8 cellular contexts compared by ENCODE assay signal in the genomic region with DNA sequence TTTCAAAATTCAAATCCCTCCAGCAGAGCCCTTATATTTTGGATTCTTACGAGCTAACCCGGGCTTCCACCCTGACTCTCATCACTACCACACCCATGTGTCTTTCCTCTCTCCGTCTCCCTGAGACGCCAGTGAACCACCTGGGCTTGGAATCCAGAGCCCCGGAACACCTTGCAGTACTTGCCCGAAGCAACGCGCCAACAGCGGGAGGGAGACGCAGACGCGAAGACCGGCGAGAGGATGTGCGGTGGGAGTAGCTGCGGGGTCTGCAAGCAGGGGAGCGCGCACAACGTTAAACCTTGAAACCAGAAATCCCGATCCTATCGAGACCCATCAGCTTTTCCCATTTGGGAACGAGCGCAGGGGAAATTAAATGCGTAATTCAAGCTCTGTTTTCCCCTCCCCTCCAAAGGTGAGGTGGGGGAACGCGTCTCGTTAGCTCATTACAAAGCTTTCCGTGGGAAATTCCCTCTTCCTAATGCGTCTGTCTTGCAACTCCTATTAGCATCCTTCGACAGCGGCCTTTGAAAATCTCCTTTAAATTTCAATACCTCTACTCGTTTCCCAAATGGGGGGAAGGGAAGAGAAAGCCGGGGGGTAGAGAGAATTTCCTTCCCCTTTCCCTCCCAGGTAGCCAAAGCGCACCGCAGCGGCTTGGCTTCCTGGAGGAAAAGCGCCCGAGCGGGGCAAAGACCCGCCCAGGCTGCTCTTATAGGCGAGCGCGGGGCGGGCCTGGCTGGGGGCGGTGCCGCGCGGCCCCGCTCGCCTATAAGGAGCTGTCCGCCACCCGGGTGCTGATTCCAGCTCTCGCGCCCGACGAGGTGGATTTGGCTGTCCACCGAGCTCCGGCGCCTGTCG. TPM values are rescaled to one million over a fixed set of nuclear protein-coding genes. Genes with fewer than 3 reads are reported as not detected.
DNase-seq lines count a peak whose midpoint lies in the region; ATAC-seq, FAIRE-seq and TF ChIP-seq lines count a peak whose summit lies in the region.

A gene (plus strand): TSS at position 797 of the 858 bp plus-strand sequence. CDS start 364 bp downstream, outside the sequence.

- H3K36me3 ChIP-seq in BLaER1 (no peaks in the 10 kb centered on the region), pancreas (no peaks in the 10 kb centered on the region)

- H3K27ac ChIP-seq in BLaER1 (no peak within 1 kb of the TSS), pancreas (no peak within 1 kb of the TSS)

- no peaks in the 10 kb centered on the region for H4K20me1 ChIP-seq in BLaER1

- no peaks in the 10 kb centered on the region for H3K9me3 Mint-ChIP-seq in T-helper 2 cell treated with Interferon-gamma antibody and Interleukin-4, amounts not matched to agents 5 μg/mL and 100 μg/mL, for 36 hours
- no peaks in the 10 kb centered on the region for H3K9me3 Mint-ChIP-seq in glutamatergic neuron (ENCODE audit: unreplicated experiment)

- peak within 1 kb of the TSS; percentile 31; the same call in 1 of the 2 replicates for H3K4me3 ChIP-seq in BLaER1
- H3K4me3 ChIP-seq in pancreas = peak within 1 kb of the TSS in 1 of 4 donors; percentile 26

- ATAC-seq in HG03432 (IDR thresholded peaks at IDR 0.05; ENCODE audit: unreplicated experiment) = peak; percentile 60
- peak; percentile 90 to 100 (median 96) for ATAC-seq in pancreas
- ATAC-seq in GM18520 (IDR thresholded peaks at IDR 0.05; ENCODE audit: unreplicated experiment) = no peak
- no peak for ATAC-seq in HG03342 (IDR thresholded peaks at IDR 0.05; ENCODE audit: unreplicated experiment)

- peaks cover 12% of the 10 kb centered on the region for H3K27me3 Mint-ChIP-seq in T-helper 2 cell treated with Interferon-gamma antibody and Interleukin-4, amounts not matched to agents 5 μg/mL and 100 μg/mL, for 36 hours (ENCODE audit: low read depth)
- H3K27me3 Mint-ChIP-seq in glutamatergic neuron (ENCODE audit: unreplicated experiment) = peaks cover 6% of the 10 kb centered on the region

- H3K4me1 ChIP-seq in BLaER1 (no peaks in the 10 kb centered on the region), pancreas (no peaks in the 10 kb centered on the region)

- peak; percentile 4 for DNase-seq in T-helper 2 cell treated with Interferon-gamma antibody and Interleukin-4, amounts not matched to agents 5 μg/mL and 100 μg/mL, for 36 hours (ENCODE audit: low spot score)
- DNase-seq in glutamatergic neuron (peak; percentile 76), pancreas (peak; percentile 40 to 89 (median 65)), NAMALWA (ENCODE audit: low spot score) (no peak)

- TF ChIP-seq CTCF in glutamatergic neuron (IDR thresholded peaks at IDR 0.05; ENCODE audit: partially characterized antibody, unreplicated experiment) = no peak
- TF ChIP-seq CTCF in pancreas (IDR thresholded peaks at IDR 0.05) = no peak

- peak within 1 kb of the TSS; percentile 48 for H3K4me2 ChIP-seq in BLaER1

- H3K4me1 Mint-ChIP-seq in T-helper 2 cell treated with Interferon-gamma antibody and Interleukin-4, amounts not matched to agents 5 μg/mL and 100 μg/mL, for 36 hours (ENCODE audit: low read depth) = no peaks in the 10 kb centered on the region
- H3K4me1 Mint-ChIP-seq in glutamatergic neuron (ENCODE audit: low read depth, unreplicated experiment) = no peaks in the 10 kb centered on the region

- intact Hi-C loops in pancreas (cut with DNase I) = no loop called here

- no peak within 1 kb of the TSS for H3K9ac ChIP-seq in BLaER1

- no peak for FAIRE-seq in pancreas (lab: Jason Lieb, UNC)

- H3K4me3 Mint-ChIP-seq in T-helper 2 cell treated with Interferon-gamma antibody and Interleukin-4, amounts not matched to agents 5 μg/mL and 100 μg/mL, for 36 hours = no peak within 1 kb of the TSS
- peak within 1 kb of the TSS; percentile 99 for H3K4me3 Mint-ChIP-seq in glutamatergic neuron (ENCODE audit: unreplicated experiment)

- H3K27me3 ChIP-seq in BLaER1 = no peaks in the 10 kb centered on the region
- H3K27me3 ChIP-seq in pancreas = peaks cover 0 to 48% (median 5%) of the 10 kb centered on the region in 4 donors

- H3K9me3 ChIP-seq in BLaER1 (peaks cover 11% of the 10 kb centered on the region), pancreas (no peaks in the 10 kb centered on the region)

- 2 to 3% methylated on average over 57 to 60 of the region's 60 CpGs for WGBS in pancreas, 2 donors

- no peaks in the 10 kb centered on the region for H3K36me3 Mint-ChIP-seq in T-helper 2 cell treated with Interferon-gamma antibody and Interleukin-4, amounts not matched to agents 5 μg/mL and 100 μg/mL, for 36 hours (ENCODE audit: low read depth)
- H3K36me3 Mint-ChIP-seq in glutamatergic neuron (ENCODE audit: unreplicated experiment) = no peaks in the 10 kb centered on the region

- no peak within 1 kb of the TSS for H3K27ac Mint-ChIP-seq in T-helper 2 cell treated with Interferon-gamma antibody and Interleukin-4, amounts not matched to agents 5 μg/mL and 100 μg/mL, for 36 hours
- H3K27ac Mint-ChIP-seq in glutamatergic neuron (ENCODE audit: unreplicated experiment) = no peak within 1 kb of the TSS

RNA-seq across cellular contexts. Expression of the gene that starts here (rescaled TPM):
- 22.0 TPM for total RNA-seq in glutamatergic neuron (ENCODE audit: unreplicated experiment)
- total RNA-seq in pancreas = under 1 TPM; 0.05 to 0.43 (median 0.11) TPM
- polyA plus RNA-seq in pancreas = under 1 TPM; 0.11 to 0.40 TPM

Comparison
In these comparisons a context has a peak if more than half of its experiments do, and no peak if none do; other contexts are left out.
1. RNA of the gene that starts here (total RNA-seq): 22.0 TPM in glutamatergic neuron (single experiment); 0.05 to 0.43 TPM in pancreas; every median in the first group is over 10 times any median in the second.
2. Peak in DNase-seq and ATAC-seq in pancreas; RNA of the gene not detected or under 1 TPM.